In the genomic region with DNA sequence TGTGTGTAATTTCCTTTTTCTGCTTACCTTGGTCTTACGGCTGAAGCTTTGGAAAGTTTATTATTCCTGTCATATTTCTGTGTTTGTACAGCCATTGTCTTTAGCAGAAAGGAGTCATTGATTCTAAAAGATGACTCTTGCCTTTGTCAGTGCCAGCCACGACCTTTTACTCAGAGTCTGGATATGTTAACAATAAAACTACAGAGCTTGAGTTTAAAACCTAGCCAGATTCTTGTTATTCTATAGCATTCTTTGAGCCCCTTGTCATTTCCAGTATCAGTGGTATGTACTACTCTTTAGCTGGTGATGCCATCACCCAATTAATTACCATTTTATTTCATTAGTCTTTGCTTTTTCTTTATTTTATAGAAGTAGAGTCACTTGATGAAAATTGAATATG, we compare ENCODE assay signal across 14 cellular contexts.
DNase-seq lines count a peak whose midpoint lies in the region; ATAC-seq, FAIRE-seq and TF ChIP-seq lines count a peak whose summit lies in the region.
"Had no signal": no experiment of that assay in that cellular context is flagged by ENCODE, and none has a peak within 500 bp of the region (broad histone marks: within the 10 kb centered on the region; RNA-seq: fewer than 3 reads in every experiment).

No MANE protein-coding gene starts in this region.

- no peak for ATAC-seq in stimulated activated effector memory CD8-positive, alpha-beta T cell treated with anti-CD3 and anti-CD28 coated beads, Interleukin-12 subunit alpha, Interleukin-12 subunit beta, amount 100 ng/mL, for 72 hours
- ATAC-seq: body of pancreas, natural killer cell had no signal

- peak; percentile 75 for FAIRE-seq in endothelial cell of umbilical vein (lab: Jason Lieb, UNC)

- H3K36me3 ChIP-seq in endothelial cell of umbilical vein (ENCODE audit: control insufficient read depth in 2 of 2, extremely low read depth in 1 of 2, insufficient read depth in 2 of 2, low read length in 2 of 2) = peaks cover 0 to 5% of the 10 kb centered on the region in 2 experiments
- peaks cover 0 to 3% of the 10 kb centered on the region in 2 experiments for H3K36me3 ChIP-seq in trophoblast cell (ENCODE audit: control insufficient read depth in 1 of 2, insufficient read depth in 2 of 2, low read length in 2 of 2)
- H3K36me3 ChIP-seq: suprapubic skin had no signal

- TF ChIP-seq POLR2A in endothelial cell of umbilical vein (IDR thresholded peaks at IDR 0.05; ENCODE audit: low read depth, low read length) = no peak

- peak overlapping the region; percentile 73 for H3K9ac ChIP-seq in endothelial cell of umbilical vein (replicated peaks; ENCODE audit: extremely low read depth, insufficient read depth, low read length)
- H3K9ac ChIP-seq in trophoblast cell (ENCODE audit: low read length) = no peak overlapping the region

- no peak overlapping the region for H4K12ac ChIP-seq in trophoblast cell (ENCODE audit: low read depth, low read length)

- H3K79me2 ChIP-seq in endothelial cell of umbilical vein (ENCODE audit: control insufficient read depth, insufficient read depth, low read length) (peaks cover 61% of the 10 kb centered on the region), trophoblast cell (ENCODE audit: control insufficient read depth, insufficient read depth, low read length, poor library complexity) (peaks cover 2% of the 10 kb centered on the region)

- no peak overlapping the region for H3K14ac ChIP-seq in trophoblast cell (ENCODE audit: low read length)

- H3K9me3 ChIP-seq in endothelial cell of umbilical vein (replicated peaks; ENCODE audit: control insufficient read depth, insufficient read depth, low read length) (no peaks in the 10 kb centered on the region), trophoblast cell (ENCODE audit: insufficient read depth, low read depth, low read length) (no peaks in the 10 kb centered on the region)
- H3K9me3 ChIP-seq: body of pancreas, suprapubic skin had no signal

- no peak overlapping the region for H2AFZ ChIP-seq in endothelial cell of umbilical vein (ENCODE audit: low read depth, low read length)
- no peak overlapping the region for H2AFZ ChIP-seq in trophoblast cell (ENCODE audit: insufficient read depth, low read length, poor library complexity)

- H3K4me2 ChIP-seq in endothelial cell of umbilical vein (ENCODE audit: insufficient read depth, low read length) (peak overlapping the region; percentile 73), trophoblast cell (ENCODE audit: low read length) (no peak overlapping the region)

- H3K4me1 ChIP-seq in endothelial cell of umbilical vein (ENCODE audit: control insufficient read depth, extremely low read depth, insufficient read depth, low read length) (peaks cover 57% of the 10 kb centered on the region), trophoblast cell (ENCODE audit: control insufficient read depth in 1 of 2, insufficient read depth in 2 of 2, low read length in 2 of 2) (peaks cover 3 to 10% of the 10 kb centered on the region in 2 experiments)

- H2BK5ac ChIP-seq in trophoblast cell (ENCODE audit: low read depth, low read length, poor library complexity) = no peak overlapping the region

- no peaks in the 10 kb centered on the region for H4K20me1 ChIP-seq in endothelial cell of umbilical vein (replicated peaks; ENCODE audit: control insufficient read depth, extremely low read depth, insufficient read depth, low read length)

- BruUV-seq in endothelial cell of umbilical vein (replicated peaks; lab: Mats Ljungman, UMichigan) = no TSS peak

- H3K27ac Mint-ChIP-seq in stimulated activated effector memory CD8-positive, alpha-beta T cell treated with anti-CD3 and anti-CD28 coated beads, Interleukin-12 subunit alpha, Interleukin-12 subunit beta, amount 100 ng/mL, for 72 hours = no peak overlapping the region
- H3K27ac Mint-ChIP-seq: natural killer cell had no signal

- H3K79me1 ChIP-seq in trophoblast cell (ENCODE audit: low read length) = peaks cover 3% of the 10 kb centered on the region

- dilution Hi-C loops in endothelial cell of umbilical vein (cut with MboI; ENCODE audit: extremely low pct_ligation_motif_present, low sequenced_read_pairs) = no loop called here

- no peak overlapping the region for H2BK12ac ChIP-seq in trophoblast cell (ENCODE audit: low read length)

- H2AK5ac ChIP-seq in trophoblast cell (ENCODE audit: low read length) = no peak overlapping the region

- intact Hi-C loops in endothelial cell of umbilical vein (cut with micrococcal nuclease) = loop anchor here (2.0 kb wide), 2 partner anchors 22 to 74 kb away; no protein-coding TSS in a partner anchor

- H3K9me1 ChIP-seq in endothelial cell of umbilical vein (replicated peaks; ENCODE audit: control insufficient read depth, extremely low read depth, insufficient read depth, low read length) = no peaks in the 10 kb centered on the region

- no CpG with 5 or more reads among the region's 2 CpGs for WGBS in trophoblast cell (ENCODE audit: extremely low coverage, insufficient coverage, insufficient read length)

- no peaks in the 10 kb centered on the region for H3K9me3 Mint-ChIP-seq in stimulated activated effector memory CD8-positive, alpha-beta T cell treated with anti-CD3 and anti-CD28 coated beads, Interleukin-12 subunit alpha, Interleukin-12 subunit beta, amount 100 ng/mL, for 72 hours
- H3K9me3 Mint-ChIP-seq: natural killer cell had no signal

- DNase-seq in EH (ENCODE audit: low read depth) = peak; percentile 91
- DNase-seq in RKO (ENCODE audit: low spot score) = peak; percentile 25
- DNase-seq in endothelial cell of umbilical vein (ENCODE audit: low read depth, low spot score) = peak; percentile 89
- DNase-seq in trophoblast cell = peak; percentile 31 to 42
- no peak for DNase-seq in mucosa of gallbladder (ENCODE audit: low spot score)
- DNase-seq in GM19238 (ENCODE audit: insufficient read length, low spot score) = no peak
- no peak for DNase-seq in stimulated activated effector memory CD8-positive, alpha-beta T cell treated with anti-CD3 and anti-CD28 coated beads, Interleukin-12 subunit alpha, Interleukin-12 subunit beta, amount 100 ng/mL, for 72 hours (ENCODE audit: low spot score in 2 of 2)
- no peak for DNase-seq in NCI-H748 (lab: John Stamatoyannopoulos, UW; ENCODE audit: unreplicated experiment)
- DNase-seq: body of pancreas; glutamatergic neuron; natural killer cell; NCI-H345; stimulated activated CD4-positive, alpha-beta T cell treated with anti-CD3 and anti-CD28 coated beads, Interleukin-4, amount 100 ng/mL, for 1 hour had no signal

- peaks cover 37% of the 10 kb centered on the region for H3K4me1 Mint-ChIP-seq in stimulated activated effector memory CD8-positive, alpha-beta T cell treated with anti-CD3 and anti-CD28 coated beads, Interleukin-12 subunit alpha, Interleukin-12 subunit beta, amount 100 ng/mL, for 72 hours

- H3K36me3 Mint-ChIP-seq in stimulated activated effector memory CD8-positive, alpha-beta T cell treated with anti-CD3 and anti-CD28 coated beads, Interleukin-12 subunit alpha, Interleukin-12 subunit beta, amount 100 ng/mL, for 72 hours = peaks cover 13% of the 10 kb centered on the region
- H3K36me3 Mint-ChIP-seq: natural killer cell had no signal

- CTCF ChIA-PET in endothelial cell of umbilical vein (lab: Charles Lee) = interaction anchor here (1.0 to 1.5 kb wide), 6 partner anchors 22 to 570 kb away, joined by 3 to 6 read pairs (median 4); no protein-coding TSS in a partner anchor

- H3K4ac ChIP-seq in trophoblast cell (ENCODE audit: low read depth, low read length) = no peak overlapping the region

- no peak overlapping the region for H3K4me3 Mint-ChIP-seq in stimulated activated effector memory CD8-positive, alpha-beta T cell treated with anti-CD3 and anti-CD28 coated beads, Interleukin-12 subunit alpha, Interleukin-12 subunit beta, amount 100 ng/mL, for 72 hours
- H3K4me3 Mint-ChIP-seq: natural killer cell had no signal

- H3K18ac ChIP-seq in trophoblast cell (ENCODE audit: low read length) = no peak overlapping the region

- H4K8ac ChIP-seq in trophoblast cell (ENCODE audit: low read depth, low read length) = no peak overlapping the region

- TF ChIP-seq CTCF in endothelial cell of umbilical vein (IDR thresholded peaks at IDR 0.05; ENCODE audit: extremely low read depth in 1 of 2, insufficient read depth in 1 of 2, low read depth in 1 of 2, low read length in 2 of 2) = no peak

- H3K27me3 ChIP-seq in endothelial cell of umbilical vein (ENCODE audit: control insufficient read depth in 2 of 2, insufficient read depth in 2 of 2, low read length in 2 of 2) = no peaks in the 10 kb centered on the region
- no peaks in the 10 kb centered on the region for H3K27me3 ChIP-seq in trophoblast cell (ENCODE audit: insufficient read depth, low read length)
- H3K27me3 ChIP-seq: body of pancreas, suprapubic skin had no signal

- no peak overlapping the region for H4K91ac ChIP-seq in trophoblast cell (ENCODE audit: low read depth, low read length)

- H2BK120ac ChIP-seq in trophoblast cell (ENCODE audit: insufficient read depth, low read length, poor library complexity) = no peak overlapping the region

- POLR2A ChIA-PET in endothelial cell of umbilical vein (lab: Charles Lee) = no interaction called here

- no peak overlapping the region for H3K23ac ChIP-seq in trophoblast cell (ENCODE audit: low read length)

- H3K27ac ChIP-seq in endothelial cell of umbilical vein (ENCODE audit: insufficient read depth, low read depth, low read length) (peak overlapping the region; percentile 99), trophoblast cell (ENCODE audit: low read depth, low read length) (no peak overlapping the region)
- H3K27ac ChIP-seq: body of pancreas, suprapubic skin had no signal

- H3K4me3 ChIP-seq in endothelial cell of umbilical vein (replicated peaks in 1 of 3; ENCODE audit: insufficient read depth in 1 of 3, low read depth in 1 of 3, low read length in 3 of 3) (peak overlapping the region in 1 of 3 experiments; percentile 13), trophoblast cell (ENCODE audit: low read depth, low read length) (no peak overlapping the region)
- H3K4me3 ChIP-seq: body of pancreas, suprapubic skin had no signal

TF ChIP-seq in endothelial cell of umbilical vein, 7 proteins besides CTCF, POLR2A, EP300 and RAD21:
- TF ChIP-seq, protein P1, sequence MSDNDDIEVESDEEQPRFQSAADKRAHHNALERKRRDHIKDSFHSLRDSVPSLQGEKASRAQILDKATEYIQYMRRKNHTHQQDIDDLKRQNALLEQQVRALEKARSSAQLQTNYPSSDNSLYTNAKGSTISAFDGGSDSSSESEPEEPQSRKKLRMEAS (IDR thresholded peaks at IDR 0.05; ENCODE audit: insufficient read depth, insufficient read length) = no peak
- TF ChIP-seq POLR2AphosphoS5 (IDR thresholded peaks at IDR 0.05; ENCODE audit: insufficient read depth, low read depth, low read length) (peak; percentile 74), MYC (IDR thresholded peaks at IDR 0.05; ENCODE audit: low read depth, low read length) (no peak), EZH2 (IDR thresholded peaks at IDR 0.05; ENCODE audit: borderline replicate concordance, low read depth, low read length, severe bottlenecking) (no peak), JUN (IDR thresholded peaks at IDR 0.05; ENCODE audit: borderline replicate concordance, insufficient read depth, insufficient read length, low read depth) (peak; percentile 86), GATA2 (IDR thresholded peaks at IDR 0.05; ENCODE audit: insufficient read depth, insufficient read length, low read depth, low read length) (peak; percentile 62), FOS (IDR thresholded peaks at IDR 0.05; ENCODE audit: borderline replicate concordance, insufficient read depth, low read length) (peak; percentile 96)

Comparison
In these comparisons a context has a peak if more than half of its experiments do, and no peak if none do; other contexts are left out.
1. DNase-seq: peak in EH (single experiment), RKO (single experiment), endothelial cell of umbilical vein (single experiment) and trophoblast cell (2 of 2); none in mucosa of gallbladder (single experiment), GM19238 (single experiment), stimulated activated effector memory CD8-positive, alpha-beta T cell treated with anti-CD3 and anti-CD28 coated beads, Interleukin-12 subunit alpha, Interleukin-12 subunit beta, amount 100 ng/mL, for 72 hours (0 of 2) and NCI-H748 (single experiment).